In the genomic region with DNA sequence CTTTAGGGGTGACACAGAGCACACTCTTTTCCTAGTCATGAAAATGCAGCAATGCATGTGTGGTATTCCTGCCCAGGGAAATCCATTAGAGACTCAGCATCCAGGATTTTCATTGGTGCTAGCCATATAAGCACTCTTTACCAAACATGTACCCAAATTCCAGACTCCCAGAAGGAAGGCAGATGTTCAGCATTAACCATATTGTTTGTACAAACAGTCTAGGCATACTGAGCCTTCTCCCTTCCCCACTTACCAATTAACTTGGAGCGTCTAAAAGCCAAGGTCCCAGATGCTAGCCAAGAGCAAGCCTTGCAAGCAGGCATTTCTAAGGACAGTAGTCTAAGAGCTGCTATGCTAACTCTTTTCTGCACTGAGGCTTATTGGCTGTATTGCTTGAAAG, we compare ENCODE assay signal across 18 cellular contexts. TPM values are rescaled to one million over a fixed set of nuclear protein-coding genes. Genes with fewer than 3 reads are reported as not detected.
DNase-seq lines count a peak whose midpoint lies in the region; ATAC-seq and TF ChIP-seq lines count a peak whose summit lies in the region.
"Had no signal": no experiment of that assay in that cellular context is flagged by ENCODE, and none has a peak within 500 bp of the region (broad histone marks: within the 10 kb centered on the region; RNA-seq: fewer than 3 reads in every experiment).

No MANE protein-coding gene starts in this region.

- TF ChIP-seq CTCF in CD4-positive, alpha-beta T cell (IDR thresholded peaks at IDR 0.05), result no peak
- TF ChIP-seq CTCF in HFFc6 (IDR thresholded peaks at IDR 0.05), result no peak
- TF ChIP-seq CTCF in gastrocnemius medialis (IDR thresholded peaks at IDR 0.05 in 4 of 5, conservative IDR thresholded peaks at IDR 0.05 in 1 of 5), result no peak

- POLR2A ChIA-PET in CD4-positive, alpha-beta T cell (lab: Charles Lee), result no interaction called here

- in situ Hi-C loops in gastrocnemius medialis (cut with MboI; ENCODE audit: low sequenced_read_pairs in 4 of 4), result loop anchor here in 1 of 4 donors (25.0 kb wide), 1 partner anchor 714 kb away; no protein-coding TSS in a partner anchor

- no peak for DNase-seq in CD4-positive, alpha-beta T cell
- DNase-seq in HFFc6 (no peak), epidermal melanocyte (ENCODE audit: insufficient read length, low spot score) (peak; percentile 18), gastrocnemius medialis (no peak), T-helper 1 cell (no peak), NOMO-1 treated with dmso at 0.1 percent for 144 hours (lab: John Stamatoyannopoulos, UW; ENCODE audit: unreplicated experiment) (no peak)
- DNase-seq: DMS79 treated with DMSO at 0.1 percent for 48 hours, GDM1, GM23248, KBM-7, NCI-H1092, Peyer's patch, Right ventricle myocardium superior, SK-N-SH had no signal

- CTCF ChIA-PET in CD4-positive, alpha-beta T cell (lab: Charles Lee), result no interaction called here

- peak overlapping the region; percentile 27 for H3K27ac Mint-ChIP-seq in CD4-positive, alpha-beta T cell
- peak overlapping the region; percentile 54; the same call in 1 of the 2 replicates for H3K27ac Mint-ChIP-seq in HFFc6

- no peak for ATAC-seq in CD4-positive, alpha-beta T cell (ENCODE audit: poor library complexity)
- no peak for ATAC-seq in gastrocnemius medialis
- ATAC-seq in HG03108 (IDR thresholded peaks at IDR 0.05; ENCODE audit: unreplicated experiment), result no peak
- ATAC-seq: HCT116 had no signal

- peaks cover 0 to 68% of the 10 kb centered on the region in 2 donors for H3K36me3 ChIP-seq in gastrocnemius medialis

- no peak for TF ChIP-seq POLR2A in gastrocnemius medialis (IDR thresholded peaks at IDR 0.05)

- H3K9me3 ChIP-seq in CD4-positive, alpha-beta T cell (ENCODE audit: control insufficient read depth, low read length), result no peaks in the 10 kb centered on the region
- no peaks in the 10 kb centered on the region for H3K9me3 ChIP-seq in gastrocnemius medialis
- H3K9me3 ChIP-seq: BLaER1 treated with 17β-estradiol and CSF1 and Interleukin-3, amounts not matched to agents 10 nM and 100 nM; Peyer's patch; SK-N-SH had no signal

- H3K27me3 ChIP-seq in CD4-positive, alpha-beta T cell (ENCODE audit: control insufficient read depth, insufficient read depth, low read length), result no peaks in the 10 kb centered on the region
- no peaks in the 10 kb centered on the region for H3K27me3 ChIP-seq in gastrocnemius medialis
- H3K27me3 ChIP-seq: BLaER1 treated with 17β-estradiol and CSF1 and Interleukin-3, amounts not matched to agents 10 nM and 100 nM; Peyer's patch had no signal

- peaks cover 31% of the 10 kb centered on the region for H3K4me1 Mint-ChIP-seq in CD4-positive, alpha-beta T cell (ENCODE audit: low read depth)
- H3K4me1 Mint-ChIP-seq in HFFc6 (ENCODE audit: low read depth), result peaks cover 23% of the 10 kb centered on the region

- no peak overlapping the region for H3K4me3 Mint-ChIP-seq in CD4-positive, alpha-beta T cell
- H3K4me3 Mint-ChIP-seq in HFFc6, result no peak overlapping the region

- H3K36me3 Mint-ChIP-seq in CD4-positive, alpha-beta T cell (ENCODE audit: low read depth), result peaks cover 86% of the 10 kb centered on the region
- peaks cover 41% of the 10 kb centered on the region for H3K36me3 Mint-ChIP-seq in HFFc6 (ENCODE audit: low read depth)

- H3K27ac ChIP-seq in CD4-positive, alpha-beta T cell (ENCODE audit: low read depth, low read length), result no peak overlapping the region
- H3K27ac ChIP-seq in gastrocnemius medialis, result peak overlapping the region; percentile 18 to 59 (median 38)
- H3K27ac ChIP-seq: BLaER1 treated with 17β-estradiol and CSF1 and Interleukin-3, amounts not matched to agents 10 nM and 100 nM; GM23248; Peyer's patch had no signal

- no peaks in the 10 kb centered on the region for H3K9me3 Mint-ChIP-seq in CD4-positive, alpha-beta T cell
- no peaks in the 10 kb centered on the region for H3K9me3 Mint-ChIP-seq in HFFc6

- H3K27me3 Mint-ChIP-seq in CD4-positive, alpha-beta T cell, result no peaks in the 10 kb centered on the region
- H3K27me3 Mint-ChIP-seq in HFFc6 (ENCODE audit: insufficient read depth), result peaks cover 2% of the 10 kb centered on the region; the same call in 1 of the 2 replicates

- intact Hi-C loops in CD4-positive, alpha-beta T cell (cut with DNase I, micrococcal nuclease), result loop anchor here in 1 of 2 experiments (10.0 kb wide), 1 partner anchor 199 kb away; a partner anchor contains a TSS
- intact Hi-C loops in gastrocnemius medialis (cut with DNase I; ENCODE audit: low total_unique reads), result no loop called here

- H3K4me3 ChIP-seq in gastrocnemius medialis, result no peak overlapping the region
- H3K4me3 ChIP-seq: BLaER1 treated with 17β-estradiol and CSF1 and Interleukin-3, amounts not matched to agents 10 nM and 100 nM; GM23248; Peyer's patch had no signal

- H3K4me1 ChIP-seq in gastrocnemius medialis, result peaks cover 12 to 17% of the 10 kb centered on the region in 2 donors
- H3K4me1 ChIP-seq: Peyer's patch had no signal

RNA-seq across cellular contexts. Expression of a gene that starts 27.9 kb away (rescaled TPM):
- total RNA-seq in CD4-positive, alpha-beta T cell, result 10 to 100 TPM; 25.0 to 25.2 TPM
- total RNA-seq in HFFc6 (2021; fragmentation: NEBNext Ultra II Directional; extraction: Animal tissue kit (Norgen Biotek cat#: 25700)), result 10 to 100 TPM; 25.9 to 35.2 (median 30.5) TPM
- 10 to 100 TPM in 3 of 4 donors, 1 to 10 TPM in 1; 9.0 to 42.5 (median 27.6) TPM for total RNA-seq in gastrocnemius medialis

RNA-seq across cellular contexts. Expression of a gene that starts 27.9 kb away (rescaled TPM):
- 10 to 100 TPM; 67.6 to 73.3 TPM for total RNA-seq in CD4-positive, alpha-beta T cell
- 10 to 100 TPM; 53.7 to 66.3 (median 59.2) TPM for total RNA-seq in HFFc6 (2021; fragmentation: NEBNext Ultra II Directional; extraction: Animal tissue kit (Norgen Biotek cat#: 25700))
- total RNA-seq in gastrocnemius medialis, result 100 to 1,000 TPM in 1 of 4 donors, 10 to 100 TPM in 3; 71.0 to 131 (median 92.0) TPM

RNA-seq across cellular contexts. Expression of a gene that starts 38.1 kb away (rescaled TPM):
- 10 to 100 TPM; 63.0 to 65.9 TPM for total RNA-seq in CD4-positive, alpha-beta T cell
- 100 to 1,000 TPM; 154 to 186 (median 163) TPM for total RNA-seq in HFFc6 (2021; fragmentation: NEBNext Ultra II Directional; extraction: Animal tissue kit (Norgen Biotek cat#: 25700))
- total RNA-seq in gastrocnemius medialis, result 10 to 100 TPM; 23.7 to 39.1 (median 30.5) TPM

RNA-seq across cellular contexts. Expression of a gene that starts 58.3 kb away (rescaled TPM):
- total RNA-seq in CD4-positive, alpha-beta T cell, result 10 to 100 TPM; 16.6 to 18.3 TPM
- not detected for total RNA-seq in HFFc6 (2021; fragmentation: NEBNext Ultra II Directional; extraction: Animal tissue kit (Norgen Biotek cat#: 25700))
- under 1 TPM in 1 of 4 donors, not detected in 3; 0.19 TPM for total RNA-seq in gastrocnemius medialis
- total RNA-seq: M059J had no signal
